ENCODE assay signal across 21 cellular contexts in the genomic region with DNA sequence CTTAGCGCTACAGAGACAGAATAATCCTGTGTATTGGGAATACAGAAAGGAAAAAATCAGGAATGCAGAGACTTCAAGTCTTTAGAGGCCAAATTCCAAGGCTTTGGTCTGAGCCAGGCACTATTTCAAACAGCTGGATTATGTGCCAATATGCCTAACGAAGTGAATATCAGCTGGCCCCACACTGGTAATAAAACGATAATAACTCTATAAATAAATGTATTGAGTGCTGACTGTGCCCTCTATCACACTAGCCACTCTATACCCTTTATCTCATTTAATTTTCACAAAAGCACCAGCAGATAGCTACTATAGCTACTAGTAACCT.
"Had no signal": no experiment of that assay in that cellular context is flagged by ENCODE, and none has a peak within 500 bp of the region (broad histone marks: within the 10 kb centered on the region; RNA-seq: fewer than 3 reads in every experiment).

No MANE protein-coding gene starts in this region.

- H3K36me3 Mint-ChIP-seq: activated naive CD8-positive, alpha-beta T cell treated with anti-CD3 and anti-CD28 coated beads for 36 hours; T-cell had no signal

- H3K9me3 Mint-ChIP-seq: activated naive CD8-positive, alpha-beta T cell treated with anti-CD3 and anti-CD28 coated beads for 36 hours; activated T-cell treated with anti-CD3 and anti-CD28 coated beads, Interleukin-2, amount 50 U/mL, for 72 hours; naive thymus-derived CD4-positive, alpha-beta T cell; stimulated activated naive CD8-positive, alpha-beta T cell treated with anti-CD3 and anti-CD28 coated beads, Interleukin-15, amount 100 ng/mL, for 72 hours; T-cell had no signal

- H3K4me3 Mint-ChIP-seq: activated naive CD8-positive, alpha-beta T cell treated with anti-CD3 and anti-CD28 coated beads for 36 hours; stimulated activated naive CD8-positive, alpha-beta T cell treated with anti-CD3 and anti-CD28 coated beads, Interleukin-15, amount 100 ng/mL, for 72 hours; T-cell had no signal

- H3K27me3 ChIP-seq: body of pancreas, pancreas, vagina had no signal

- H3K4me3 ChIP-seq: body of pancreas, dorsolateral prefrontal cortex, mucosa of descending colon, pancreas, vagina had no signal

- H3K27ac ChIP-seq: body of pancreas, neutrophil, vagina had no signal

- H3K36me3 ChIP-seq: neutrophil, pancreas, vagina had no signal

- H3K9me3 ChIP-seq: body of pancreas, mucosa of descending colon, neutrophil, pancreas, vagina had no signal

- ATAC-seq: activated CD4-positive, CD25-positive, alpha-beta regulatory T cell treated with anti-CD3 and anti-CD28 coated beads, Interleukin-2, amount 50 U/mL, for 24 hours; activated T-cell treated with anti-CD3 and anti-CD28 coated beads, Interleukin-2, amount 50 U/mL, for 72 hours; body of pancreas; mucosa of descending colon; naive thymus-derived CD4-positive, alpha-beta T cell; pancreas; SK-N-SH treated with all-trans-retinoic acid at 6 μM for 48 hours; stimulated activated naive CD8-positive, alpha-beta T cell treated with anti-CD3 and anti-CD28 coated beads, Interleukin-15, amount 100 ng/mL, for 72 hours; T-cell had no signal

- DNase-seq: activated CD4-positive, alpha-beta T cell treated with anti-CD3 and anti-CD28 coated beads, Interleukin-2, amount 50 U/mL, for 1 hour; activated CD8-positive, alpha-beta memory T cell treated with anti-CD3 and anti-CD28 coated beads for 24 hours; activated CD8-positive, alpha-beta memory T cell treated with anti-CD3 and anti-CD28 coated beads, Interleukin-2, amount 50 U/mL, for 48 hours; activated gamma-delta T cell treated with Interleukin-2 at 50 U/mL for 16 hours; activated naive CD8-positive, alpha-beta T cell treated with anti-CD3 and anti-CD28 coated beads for 36 hours; activated T-cell treated with anti-CD3 and anti-CD28 coated beads, Interleukin-2, amount 50 U/mL, for 72 hours; body of pancreas; central memory CD4-positive, alpha-beta T cell; dorsolateral prefrontal cortex; hypothalamus; mucosa of descending colon; naive thymus-derived CD4-positive, alpha-beta T cell; pancreas; stimulated activated CD4-positive, alpha-beta T cell treated with anti-CD3 and anti-CD28 coated beads, Interleukin-15, amount 100 ng/mL, for 24 hours; stimulated activated CD4-positive, alpha-beta T cell treated with anti-CD3 and anti-CD28 coated beads, Interleukin-2, amount 100 ng/mL, for 48 hours; stimulated activated naive CD8-positive, alpha-beta T cell treated with anti-CD3 and anti-CD28 coated beads, Interleukin-15, amount 100 ng/mL, for 72 hours; T-cell had no signal

- H3K27me3 Mint-ChIP-seq: activated naive CD8-positive, alpha-beta T cell treated with anti-CD3 and anti-CD28 coated beads for 36 hours; naive thymus-derived CD4-positive, alpha-beta T cell; stimulated activated naive CD8-positive, alpha-beta T cell treated with anti-CD3 and anti-CD28 coated beads, Interleukin-15, amount 100 ng/mL, for 72 hours; T-cell had no signal

- H3K27ac Mint-ChIP-seq: activated naive CD8-positive, alpha-beta T cell treated with anti-CD3 and anti-CD28 coated beads for 36 hours; stimulated activated naive CD8-positive, alpha-beta T cell treated with anti-CD3 and anti-CD28 coated beads, Interleukin-15, amount 100 ng/mL, for 72 hours; T-cell had no signal
